2 cellular contexts compared by ENCODE assay signal in the genomic region with DNA sequence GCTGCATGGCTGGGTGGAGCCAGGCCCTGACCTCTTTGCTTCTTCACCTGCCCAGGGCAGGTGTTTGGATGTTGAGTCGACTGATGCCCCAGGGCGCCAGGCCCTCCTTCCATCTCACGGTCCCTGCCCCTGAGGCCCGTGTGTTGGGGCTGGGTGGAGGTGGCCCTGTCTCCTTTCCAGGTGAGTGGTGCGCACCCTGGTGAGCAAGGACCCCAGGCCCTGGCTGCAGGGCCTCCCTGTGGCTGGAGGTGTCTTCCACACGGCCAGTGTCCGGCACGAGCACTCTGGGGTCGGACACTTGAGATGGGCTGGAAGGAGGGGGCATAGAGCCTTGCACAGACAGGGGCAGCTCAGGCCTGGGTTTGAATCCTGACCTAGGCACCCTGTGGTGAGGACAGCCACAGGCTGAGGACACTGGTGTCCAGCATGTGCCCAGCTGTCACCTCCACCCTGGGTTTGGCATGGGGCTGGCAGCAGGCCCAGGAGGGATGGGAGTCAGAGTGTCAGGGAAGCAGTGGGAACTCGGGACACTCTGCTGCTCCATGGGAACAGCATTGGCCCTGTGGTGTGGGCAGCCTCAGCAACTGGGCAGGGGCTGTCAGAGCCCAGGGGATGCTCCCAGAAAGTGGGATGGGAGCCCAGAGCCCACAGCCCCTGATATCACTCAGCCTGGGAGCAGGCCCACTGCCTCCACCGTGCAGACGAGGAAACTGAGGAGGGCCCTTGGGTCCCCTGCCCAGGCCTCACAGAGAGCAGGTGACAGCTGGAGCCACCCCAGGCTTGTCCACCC.
TF ChIP-seq lines count a peak whose summit lies in the region.

No MANE protein-coding gene starts in this region.

TF ChIP-seq in HepG2, 621 proteins besides CTCF, POLR2A, EP300 and RAD21:
- no peak for TF ChIP-seq CBFB (CRISPR knock-in tag; IDR thresholded peaks at IDR 0.05)
- no peak for TF ChIP-seq MATR3 (CRISPR knock-in tag; IDR thresholded peaks at IDR 0.05)
- no peak for TF ChIP-seq NFRKB (IDR thresholded peaks at IDR 0.05)
- TF ChIP-seq CEBPG (CRISPR knock-in tag; IDR thresholded peaks at IDR 0.05), result no peak
- no peak for TF ChIP-seq MAFF (IDR thresholded peaks at IDR 0.05; ENCODE audit: low read depth, low read length)
- no peak for TF ChIP-seq SMARCC2 (IDR thresholded peaks at IDR 0.05)
- TF ChIP-seq ZMYM4 (CRISPR knock-in tag; IDR thresholded peaks at IDR 0.05), result no peak
- no peak for TF ChIP-seq NFE2 (CRISPR knock-in tag; IDR thresholded peaks at IDR 0.05)
- no peak for TF ChIP-seq ZFY (CRISPR knock-in tag; IDR thresholded peaks at IDR 0.05)
- TF ChIP-seq FOXK2 (IDR thresholded peaks at IDR 0.05), result no peak
- TF ChIP-seq, protein P1, sequence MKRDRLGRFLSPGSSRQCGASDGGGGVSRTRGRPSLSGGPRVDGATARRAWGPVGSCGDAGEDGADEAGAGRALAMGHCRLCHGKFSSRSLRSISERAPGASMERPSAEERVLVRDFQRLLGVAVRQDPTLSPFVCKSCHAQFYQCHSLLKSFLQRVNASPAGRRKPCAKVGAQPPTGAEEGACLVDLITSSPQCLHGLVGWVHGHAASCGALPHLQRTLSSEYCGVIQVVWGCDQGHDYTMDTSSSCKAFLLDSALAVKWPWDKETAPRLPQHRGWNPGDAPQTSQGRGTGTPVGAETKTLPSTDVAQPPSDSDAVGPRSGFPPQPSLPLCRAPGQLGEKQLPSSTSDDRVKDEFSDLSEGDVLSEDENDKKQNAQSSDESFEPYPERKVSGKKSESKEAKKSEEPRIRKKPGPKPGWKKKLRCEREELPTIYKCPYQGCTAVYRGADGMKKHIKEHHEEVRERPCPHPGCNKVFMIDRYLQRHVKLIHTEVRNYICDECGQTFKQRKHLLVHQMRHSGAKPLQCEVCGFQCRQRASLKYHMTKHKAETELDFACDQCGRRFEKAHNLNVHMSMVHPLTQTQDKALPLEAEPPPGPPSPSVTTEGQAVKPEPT (CRISPR knock-in tag; IDR thresholded peaks at IDR 0.05; ENCODE audit: low read depth), result no peak
- no peak for TF ChIP-seq ZNF337 (CRISPR knock-in tag; IDR thresholded peaks at IDR 0.05; ENCODE audit: borderline replicate concordance, low read depth)

TF ChIP-seq in H1, 55 proteins besides CTCF, POLR2A, EP300 and RAD21:
- TF ChIP-seq RFX5 (IDR thresholded peaks at IDR 0.05; ENCODE audit: borderline replicate concordance, low read depth, low read length), result no peak
- TF ChIP-seq EZH2 (IDR thresholded peaks at IDR 0.05; ENCODE audit: low read depth, low read length, severe bottlenecking), result no peak
- no peak for TF ChIP-seq RXRA (IDR thresholded peaks at IDR 0.05; ENCODE audit: insufficient read depth, low read depth, low read length)
- TF ChIP-seq SP2 (IDR thresholded peaks at IDR 0.05; ENCODE audit: low read length), result no peak
- TF ChIP-seq BRCA1 (IDR thresholded peaks at IDR 0.05; ENCODE audit: low read depth, low read length), result no peak
- TF ChIP-seq, protein P2, sequence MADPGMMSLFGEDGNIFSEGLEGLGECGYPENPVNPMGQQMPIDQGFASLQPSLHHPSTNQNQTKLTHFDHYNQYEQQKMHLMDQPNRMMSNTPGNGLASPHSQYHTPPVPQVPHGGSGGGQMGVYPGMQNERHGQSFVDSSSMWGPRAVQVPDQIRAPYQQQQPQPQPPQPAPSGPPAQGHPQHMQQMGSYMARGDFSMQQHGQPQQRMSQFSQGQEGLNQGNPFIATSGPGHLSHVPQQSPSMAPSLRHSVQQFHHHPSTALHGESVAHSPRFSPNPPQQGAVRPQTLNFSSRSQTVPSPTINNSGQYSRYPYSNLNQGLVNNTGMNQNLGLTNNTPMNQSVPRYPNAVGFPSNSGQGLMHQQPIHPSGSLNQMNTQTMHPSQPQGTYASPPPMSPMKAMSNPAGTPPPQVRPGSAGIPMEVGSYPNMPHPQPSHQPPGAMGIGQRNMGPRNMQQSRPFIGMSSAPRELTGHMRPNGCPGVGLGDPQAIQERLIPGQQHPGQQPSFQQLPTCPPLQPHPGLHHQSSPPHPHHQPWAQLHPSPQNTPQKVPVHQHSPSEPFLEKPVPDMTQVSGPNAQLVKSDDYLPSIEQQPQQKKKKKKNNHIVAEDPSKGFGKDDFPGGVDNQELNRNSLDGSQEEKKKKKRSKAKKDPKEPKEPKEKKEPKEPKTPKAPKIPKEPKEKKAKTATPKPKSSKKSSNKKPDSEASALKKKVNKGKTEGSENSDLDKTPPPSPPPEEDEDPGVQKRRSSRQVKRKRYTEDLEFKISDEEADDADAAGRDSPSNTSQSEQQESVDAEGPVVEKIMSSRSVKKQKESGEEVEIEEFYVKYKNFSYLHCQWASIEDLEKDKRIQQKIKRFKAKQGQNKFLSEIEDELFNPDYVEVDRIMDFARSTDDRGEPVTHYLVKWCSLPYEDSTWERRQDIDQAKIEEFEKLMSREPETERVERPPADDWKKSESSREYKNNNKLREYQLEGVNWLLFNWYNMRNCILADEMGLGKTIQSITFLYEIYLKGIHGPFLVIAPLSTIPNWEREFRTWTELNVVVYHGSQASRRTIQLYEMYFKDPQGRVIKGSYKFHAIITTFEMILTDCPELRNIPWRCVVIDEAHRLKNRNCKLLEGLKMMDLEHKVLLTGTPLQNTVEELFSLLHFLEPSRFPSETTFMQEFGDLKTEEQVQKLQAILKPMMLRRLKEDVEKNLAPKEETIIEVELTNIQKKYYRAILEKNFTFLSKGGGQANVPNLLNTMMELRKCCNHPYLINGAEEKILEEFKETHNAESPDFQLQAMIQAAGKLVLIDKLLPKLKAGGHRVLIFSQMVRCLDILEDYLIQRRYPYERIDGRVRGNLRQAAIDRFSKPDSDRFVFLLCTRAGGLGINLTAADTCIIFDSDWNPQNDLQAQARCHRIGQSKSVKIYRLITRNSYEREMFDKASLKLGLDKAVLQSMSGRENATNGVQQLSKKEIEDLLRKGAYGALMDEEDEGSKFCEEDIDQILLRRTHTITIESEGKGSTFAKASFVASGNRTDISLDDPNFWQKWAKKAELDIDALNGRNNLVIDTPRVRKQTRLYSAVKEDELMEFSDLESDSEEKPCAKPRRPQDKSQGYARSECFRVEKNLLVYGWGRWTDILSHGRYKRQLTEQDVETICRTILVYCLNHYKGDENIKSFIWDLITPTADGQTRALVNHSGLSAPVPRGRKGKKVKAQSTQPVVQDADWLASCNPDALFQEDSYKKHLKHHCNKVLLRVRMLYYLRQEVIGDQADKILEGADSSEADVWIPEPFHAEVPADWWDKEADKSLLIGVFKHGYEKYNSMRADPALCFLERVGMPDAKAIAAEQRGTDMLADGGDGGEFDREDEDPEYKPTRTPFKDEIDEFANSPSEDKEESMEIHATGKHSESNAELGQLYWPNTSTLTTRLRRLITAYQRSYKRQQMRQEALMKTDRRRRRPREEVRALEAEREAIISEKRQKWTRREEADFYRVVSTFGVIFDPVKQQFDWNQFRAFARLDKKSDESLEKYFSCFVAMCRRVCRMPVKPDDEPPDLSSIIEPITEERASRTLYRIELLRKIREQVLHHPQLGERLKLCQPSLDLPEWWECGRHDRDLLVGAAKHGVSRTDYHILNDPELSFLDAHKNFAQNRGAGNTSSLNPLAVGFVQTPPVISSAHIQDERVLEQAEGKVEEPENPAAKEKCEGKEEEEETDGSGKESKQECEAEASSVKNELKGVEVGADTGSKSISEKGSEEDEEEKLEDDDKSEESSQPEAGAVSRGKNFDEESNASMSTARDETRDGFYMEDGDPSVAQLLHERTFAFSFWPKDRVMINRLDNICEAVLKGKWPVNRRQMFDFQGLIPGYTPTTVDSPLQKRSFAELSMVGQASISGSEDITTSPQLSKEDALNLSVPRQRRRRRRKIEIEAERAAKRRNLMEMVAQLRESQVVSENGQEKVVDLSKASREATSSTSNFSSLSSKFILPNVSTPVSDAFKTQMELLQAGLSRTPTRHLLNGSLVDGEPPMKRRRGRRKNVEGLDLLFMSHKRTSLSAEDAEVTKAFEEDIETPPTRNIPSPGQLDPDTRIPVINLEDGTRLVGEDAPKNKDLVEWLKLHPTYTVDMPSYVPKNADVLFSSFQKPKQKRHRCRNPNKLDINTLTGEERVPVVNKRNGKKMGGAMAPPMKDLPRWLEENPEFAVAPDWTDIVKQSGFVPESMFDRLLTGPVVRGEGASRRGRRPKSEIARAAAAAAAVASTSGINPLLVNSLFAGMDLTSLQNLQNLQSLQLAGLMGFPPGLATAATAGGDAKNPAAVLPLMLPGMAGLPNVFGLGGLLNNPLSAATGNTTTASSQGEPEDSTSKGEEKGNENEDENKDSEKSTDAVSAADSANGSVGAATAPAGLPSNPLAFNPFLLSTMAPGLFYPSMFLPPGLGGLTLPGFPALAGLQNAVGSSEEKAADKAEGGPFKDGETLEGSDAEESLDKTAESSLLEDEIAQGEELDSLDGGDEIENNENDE (IDR thresholded peaks at IDR 0.05; ENCODE audit: insufficient replicate concordance, low read length), result no peak
- no peak for TF ChIP-seq TCF12 (IDR thresholded peaks at IDR 0.05; ENCODE audit: low read depth, low read length)
- no peak for TF ChIP-seq CHD2 (IDR thresholded peaks at IDR 0.05; ENCODE audit: low read length)
- TF ChIP-seq SAP30 (IDR thresholded peaks at IDR 0.05; ENCODE audit: insufficient read depth, insufficient replicate concordance, low read length), result no peak
